Comparison of ENCODE assay signal across 27 cellular contexts in genomic region chr2:124112966-124113365, GRCh38.
DNase-seq lines count a peak whose midpoint lies in the region; ATAC-seq, FAIRE-seq and TF ChIP-seq lines count a peak whose summit lies in the region.
"Had no signal": no experiment of that assay in that cellular context is flagged by ENCODE, and none has a peak within 500 bp of the region (broad histone marks: within the 10 kb centered on the region; RNA-seq: fewer than 3 reads in every experiment).

No MANE protein-coding gene starts in this region.

- no peak overlapping the region for H3K27ac ChIP-seq in foreskin keratinocyte
- H3K27ac ChIP-seq in CD8-positive, alpha-beta memory T cell (ENCODE audit: low read depth, low read length) = no peak overlapping the region
- H3K27ac ChIP-seq: coronary artery, esophagus squamous epithelium, heart right ventricle, SJSA1, skin epidermis had no signal

- no peak overlapping the region for H3K4me3 Mint-ChIP-seq in CD8-positive, alpha-beta memory T cell
- H3K4me3 Mint-ChIP-seq: activated CD4-positive, alpha-beta T cell treated with anti-CD3 and anti-CD28 coated beads for 36 hours; CD4-positive, alpha-beta memory T cell; IgD-negative memory B cell had no signal

- no peak overlapping the region for H3K27ac Mint-ChIP-seq in CD8-positive, alpha-beta memory T cell
- H3K27ac Mint-ChIP-seq: activated CD4-positive, alpha-beta T cell treated with anti-CD3 and anti-CD28 coated beads for 36 hours; CD4-positive, alpha-beta memory T cell; IgD-negative memory B cell had no signal

- H3K36me3 Mint-ChIP-seq in CD8-positive, alpha-beta memory T cell = no peaks in the 10 kb centered on the region
- H3K36me3 Mint-ChIP-seq: CD4-positive, alpha-beta memory T cell; IgD-negative memory B cell had no signal

- CTCF ChIA-PET in CD8-positive, alpha-beta memory T cell (lab: Charles Lee) = no interaction called here

- ATAC-seq in foreskin keratinocyte (peak; percentile 96), GM21423 (IDR thresholded peaks at IDR 0.05; ENCODE audit: unreplicated experiment) (no peak)
- ATAC-seq: activated CD4-positive, alpha-beta T cell treated with anti-CD3 and anti-CD28 coated beads for 36 hours; heart right ventricle; left lobe of liver had no signal

- no peak overlapping the region for H3K4me3 ChIP-seq in bronchial epithelial cell (ENCODE audit: low read depth, low read length)
- H3K4me3 ChIP-seq in CD8-positive, alpha-beta memory T cell (ENCODE audit: low read length) = no peak overlapping the region
- H3K4me3 ChIP-seq: coronary artery, esophagus squamous epithelium, heart right ventricle, SJSA1, skin epidermis had no signal

- H3K4me1 ChIP-seq in foreskin keratinocyte = peaks cover 13% of the 10 kb centered on the region
- H3K4me1 ChIP-seq in CD8-positive, alpha-beta memory T cell (ENCODE audit: insufficient read depth, low read length) = no peaks in the 10 kb centered on the region
- H3K4me1 ChIP-seq: esophagus squamous epithelium, heart right ventricle, SJSA1 had no signal

- POLR2A ChIA-PET in CD8-positive, alpha-beta memory T cell (lab: Charles Lee) = no interaction called here

- H3K4me1 Mint-ChIP-seq in CD8-positive, alpha-beta memory T cell = no peaks in the 10 kb centered on the region
- H3K4me1 Mint-ChIP-seq: activated CD4-positive, alpha-beta T cell treated with anti-CD3 and anti-CD28 coated beads for 36 hours; CD4-positive, alpha-beta memory T cell; IgD-negative memory B cell had no signal

- DNase-seq in COLO829 (ENCODE audit: low spot score) (peak; percentile 28), NCI-H446 treated with DMSO at 0.1 percent for 48 hours (lab: John Stamatoyannopoulos, UW) (peak; percentile 18), bronchial epithelial cell (ENCODE audit: low read depth) (peak; percentile 93), foreskin keratinocyte (peak; percentile 76 to 86), hepatic stellate cell (ENCODE audit: low spot score) (no peak), OCI-M2 (lab: John Stamatoyannopoulos, UW; ENCODE audit: unreplicated experiment) (no peak)
- no peak for DNase-seq in CD8-positive, alpha-beta memory T cell
- DNase-seq: 8988T; activated CD4-positive, alpha-beta T cell treated with anti-CD3 and anti-CD28 coated beads for 36 hours; activated gamma-delta T cell treated with Interleukin-2 at 50 U/mL for 16 hours; activated T-cell treated with anti-CD3 and anti-CD28 coated beads, Interleukin-2, amount 50 U/mL, for 1 hour; CD4-positive, alpha-beta memory T cell; esophagus squamous epithelium; H7; heart right ventricle; NCI-H1105 treated with DMSO at 0.1 percent for 48 hours; NCI-H2081 treated with DMSO at 0.1 percent for 48 hours; nucleus accumbens; OCI-M1; stimulated activated CD4-positive, alpha-beta T cell treated with anti-CD3 and anti-CD28 coated beads, Interleukin-1b, Interleukin-23, amount 100 ng/mL, for 48 hours had no signal

- H3K27me3 Mint-ChIP-seq in CD8-positive, alpha-beta memory T cell = no peaks in the 10 kb centered on the region
- H3K27me3 Mint-ChIP-seq: activated CD4-positive, alpha-beta T cell treated with anti-CD3 and anti-CD28 coated beads for 36 hours; CD4-positive, alpha-beta memory T cell; IgD-negative memory B cell had no signal

- peaks cover 0 to 14% (median 4%) of the 10 kb centered on the region in 5 donors for H3K9me3 Mint-ChIP-seq in CD8-positive, alpha-beta memory T cell

- no peak for FAIRE-seq in bronchial epithelial cell (lab: Jason Lieb, UNC)
- FAIRE-seq: TTC549 had no signal

- H3K27me3 ChIP-seq in bronchial epithelial cell (ENCODE audit: control insufficient read depth, insufficient read depth, low read length) (no peaks in the 10 kb centered on the region), foreskin keratinocyte (no peaks in the 10 kb centered on the region)
- H3K27me3 ChIP-seq in CD8-positive, alpha-beta memory T cell (ENCODE audit: insufficient read depth, low read length, poor library complexity, severe bottlenecking) = no peaks in the 10 kb centered on the region
- H3K27me3 ChIP-seq: esophagus squamous epithelium, heart right ventricle, SJSA1 had no signal

- no peaks in the 10 kb centered on the region for H3K36me3 ChIP-seq in bronchial epithelial cell (ENCODE audit: control insufficient read depth, insufficient read depth, low read length)
- H3K36me3 ChIP-seq in CD8-positive, alpha-beta memory T cell (ENCODE audit: insufficient read depth, low read length) = no peaks in the 10 kb centered on the region
- H3K36me3 ChIP-seq: esophagus squamous epithelium, heart right ventricle, SJSA1 had no signal

- TF ChIP-seq CTCF in bronchial epithelial cell (IDR thresholded peaks at IDR 0.05; ENCODE audit: insufficient read depth, low read length, severe bottlenecking) (no peak), foreskin keratinocyte (conservative IDR thresholded peaks at IDR 0.05) (no peak)

- H3K9me3 ChIP-seq in CD8-positive, alpha-beta memory T cell (ENCODE audit: low read length) = no peaks in the 10 kb centered on the region
- H3K9me3 ChIP-seq: esophagus squamous epithelium, heart right ventricle, SJSA1 had no signal

Comparison
In these comparisons a context has a peak if more than half of its experiments do, and no peak if none do; other contexts are left out.
1. DNase-seq: peak in COLO829 (single experiment), NCI-H446 treated with DMSO at 0.1 percent for 48 hours (single experiment), bronchial epithelial cell (single experiment) and foreskin keratinocyte (2 of 2); none in hepatic stellate cell (single experiment), OCI-M2 (single experiment) and CD8-positive, alpha-beta memory T cell (0 of 5).